Comparison of ENCODE assay signal across 1 cellular context in the genomic region with DNA sequence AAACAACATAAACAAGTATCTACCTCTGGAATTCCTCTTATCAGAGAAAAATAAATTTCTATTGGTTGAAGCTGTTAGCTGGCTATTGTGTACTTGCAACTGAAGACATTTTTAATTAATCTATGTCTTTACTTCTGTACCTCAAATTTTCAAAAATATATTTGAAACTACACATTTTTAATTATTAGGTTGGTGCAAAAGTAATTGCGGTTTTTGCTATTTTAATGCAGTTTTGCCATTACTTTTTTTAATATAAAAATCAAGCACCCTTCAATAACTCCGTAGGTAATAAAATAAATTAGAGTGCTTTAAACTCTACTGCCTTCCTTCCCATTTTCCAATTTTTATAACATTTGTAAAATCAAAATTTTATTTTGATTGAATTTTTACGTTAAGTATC.
TF ChIP-seq lines count a peak whose summit lies in the region.

No MANE protein-coding gene starts in this region.

TF ChIP-seq in HepG2, 621 proteins besides CTCF, POLR2A, EP300 and RAD21 (continued from another document):
- TF ChIP-seq, protein P1, sequence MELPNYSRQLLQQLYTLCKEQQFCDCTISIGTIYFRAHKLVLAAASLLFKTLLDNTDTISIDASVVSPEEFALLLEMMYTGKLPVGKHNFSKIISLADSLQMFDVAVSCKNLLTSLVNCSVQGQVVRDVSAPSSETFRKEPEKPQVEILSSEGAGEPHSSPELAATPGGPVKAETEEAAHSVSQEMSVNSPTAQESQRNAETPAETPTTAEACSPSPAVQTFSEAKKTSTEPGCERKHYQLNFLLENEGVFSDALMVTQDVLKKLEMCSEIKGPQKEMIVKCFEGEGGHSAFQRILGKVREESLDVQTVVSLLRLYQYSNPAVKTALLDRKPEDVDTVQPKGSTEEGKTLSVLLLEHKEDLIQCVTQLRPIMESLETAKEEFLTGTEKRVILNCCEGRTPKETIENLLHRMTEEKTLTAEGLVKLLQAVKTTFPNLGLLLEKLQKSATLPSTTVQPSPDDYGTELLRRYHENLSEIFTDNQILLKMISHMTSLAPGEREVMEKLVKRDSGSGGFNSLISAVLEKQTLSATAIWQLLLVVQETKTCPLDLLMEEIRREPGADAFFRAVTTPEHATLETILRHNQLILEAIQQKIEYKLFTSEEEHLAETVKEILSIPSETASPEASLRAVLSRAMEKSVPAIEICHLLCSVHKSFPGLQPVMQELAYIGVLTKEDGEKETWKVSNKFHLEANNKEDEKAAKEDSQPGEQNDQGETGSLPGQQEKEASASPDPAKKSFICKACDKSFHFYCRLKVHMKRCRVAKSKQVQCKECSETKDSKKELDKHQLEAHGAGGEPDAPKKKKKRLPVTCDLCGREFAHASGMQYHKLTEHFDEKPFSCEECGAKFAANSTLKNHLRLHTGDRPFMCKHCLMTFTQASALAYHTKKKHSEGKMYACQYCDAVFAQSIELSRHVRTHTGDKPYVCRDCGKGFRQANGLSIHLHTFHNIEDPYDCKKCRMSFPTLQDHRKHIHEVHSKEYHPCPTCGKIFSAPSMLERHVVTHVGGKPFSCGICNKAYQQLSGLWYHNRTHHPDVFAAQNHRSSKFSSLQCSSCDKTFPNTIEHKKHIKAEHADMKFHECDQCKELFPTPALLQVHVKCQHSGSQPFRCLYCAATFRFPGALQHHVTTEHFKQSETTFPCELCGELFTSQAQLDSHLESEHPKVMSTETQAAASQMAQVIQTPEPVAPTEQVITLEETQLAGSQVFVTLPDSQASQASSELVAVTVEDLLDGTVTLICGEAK (IDR thresholded peaks at IDR 0.05): peak; percentile 81
- TF ChIP-seq, protein P1 (CRISPR knock-in tag; IDR thresholded peaks at IDR 0.05): no peak
